ENCODE assay signal across 22 cellular contexts in the genomic region with DNA sequence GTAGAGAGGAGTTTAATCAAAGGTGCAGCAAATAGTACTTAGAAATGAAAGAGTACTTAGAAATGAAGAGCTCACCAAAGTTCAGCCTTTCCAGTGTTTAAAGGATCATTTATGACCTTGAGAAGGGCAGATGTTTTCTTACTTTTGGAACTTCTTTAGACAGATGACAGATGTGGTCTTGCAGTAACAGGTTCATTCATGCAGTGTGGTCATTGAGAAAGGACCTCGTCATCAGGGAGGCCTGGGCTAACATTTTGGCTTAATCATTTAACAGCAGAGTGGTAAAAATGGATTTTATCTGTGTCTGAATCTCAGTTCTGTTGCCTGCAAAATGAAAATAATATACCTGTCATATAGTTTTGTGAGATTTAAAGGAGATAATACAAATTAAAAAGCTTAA.
"Had no signal": no experiment of that assay in that cellular context is flagged by ENCODE, and none has a peak within 500 bp of the region (broad histone marks: within the 10 kb centered on the region; RNA-seq: fewer than 3 reads in every experiment).

No MANE protein-coding gene starts in this region.

- DNase-seq: central memory CD4-positive, alpha-beta T cell; effector CD4-positive, alpha-beta T cell; endodermal cell; left ventricle myocardium inferior; lower lobe of right lung; mesenchymal stem cell; midbrain; naive B cell; nephron progenitor cell; psoas muscle; stimulated activated CD4-positive, alpha-beta T cell treated with anti-CD3 and anti-CD28 coated beads, Interleukin-2, amount 100 ng/mL, for 24 hours; stimulated activated CD4-positive, alpha-beta T cell treated with anti-CD3 and anti-CD28 coated beads, Interleukin-4, amount 100 ng/mL, for 4 hours; stimulated activated naive B cell treated with anti-CD40 and anti-IgM and Interleukin-4, amounts not matched to agents 10 μg/mL and 1 μg/mL and 100 μg/mL, for 72 hours; stomach; substantia nigra; transverse colon had no signal

- FAIRE-seq: endothelial cell of umbilical vein had no signal

- H3K27me3 ChIP-seq: stomach, transverse colon had no signal

- H3K4me3 ChIP-seq: coronary artery, left ventricle myocardium inferior, lower lobe of right lung, psoas muscle, skin epidermis, stomach, thoracic aorta, transverse colon had no signal

- H3K4me1 ChIP-seq: left ventricle myocardium inferior, lower lobe of right lung, psoas muscle, stomach, transverse colon had no signal

- ATAC-seq: esophagus mucosa; lower lobe of right lung; psoas muscle; sciatic nerve; stimulated activated naive B cell treated with anti-CD40 and anti-IgM and Interleukin-4, amounts not matched to agents 10 μg/mL and 1 μg/mL and 100 μg/mL, for 72 hours had no signal

- H3K36me3 ChIP-seq: left ventricle myocardium inferior, lower lobe of right lung, stomach, thoracic aorta, transverse colon had no signal

- H3K9me3 ChIP-seq: left ventricle myocardium inferior, lower lobe of right lung, psoas muscle, stomach, thoracic aorta, transverse colon had no signal

- H3K27ac ChIP-seq: coronary artery, left ventricle myocardium inferior, lower lobe of right lung, psoas muscle, skin epidermis, stomach, thoracic aorta, transverse colon had no signal
